25 cellular contexts compared by ENCODE assay signal in genomic region chr6:143772110-143772509, GRCh38.
A peak's percentile ranks its signal among the peaks of the same experiment; 100 is the strongest.
DNase-seq lines count a peak whose midpoint lies in the region; ATAC-seq and TF ChIP-seq lines count a peak whose summit lies in the region.
"Had no signal": no experiment of that assay in that cellular context is flagged by ENCODE, and none has a peak within 500 bp of the region (broad histone marks: within the 10 kb centered on the region; RNA-seq: fewer than 3 reads in every experiment).

No MANE protein-coding gene starts in this region.

- CTCF ChIA-PET in activated CD4-positive, alpha-beta T cell treated with anti-CD3 and anti-CD28 coated beads, Interleukin-2, amount 10 ng/mL, durations not matched to agents 7 days and 5 days (lab: Charles Lee) = no interaction called here
- CTCF ChIA-PET in activated CD4-positive, alpha-beta T cell treated with anti-CD3 and anti-CD28 coated beads for 36 hours (lab: Charles Lee) = no interaction called here

- no peak for ATAC-seq in activated CD4-positive, alpha-beta T cell treated with anti-CD3 and anti-CD28 coated beads for 36 hours
- ATAC-seq in GM19395 (IDR thresholded peaks at IDR 0.05; ENCODE audit: unreplicated experiment) = no peak
- ATAC-seq: GM12878, HCT116, T-helper 17 cell had no signal

- H3K4me1 ChIP-seq in muscle layer of duodenum (ENCODE audit: control insufficient read depth in 1 of 2, insufficient read depth in 2 of 2, low read length in 2 of 2) (peaks cover 7 to 29% of the 10 kb centered on the region in 2 donors), testis (peaks cover 32% of the 10 kb centered on the region)

- TF ChIP-seq CTCF in fibroblast of mammary gland (conservative IDR thresholded peaks at IDR 0.05; ENCODE audit: control insufficient read depth, insufficient read depth, low read depth, low read length) = no peak
- no peak for TF ChIP-seq CTCF in testis (IDR thresholded peaks at IDR 0.05)

- H3K27ac ChIP-seq in muscle layer of duodenum (ENCODE audit: low read length) (peak overlapping the region; percentile 74), testis (peak overlapping the region; percentile 26 to 59)
- H3K27ac ChIP-seq: 22Rv1, thoracic aorta had no signal

- intact Hi-C loops in activated CD4-positive, alpha-beta T cell treated with anti-CD3 and anti-CD28 coated beads, Interleukin-2, amount 10 ng/mL, durations not matched to agents 24 days and 14 days (cut with micrococcal nuclease) = no loop called here
- intact Hi-C loops in testis (cut with DNase I; ENCODE audit: low total_unique reads) = no loop called here
- intact Hi-C loops in activated CD4-positive, alpha-beta T cell treated with anti-CD3 and anti-CD28 coated beads for 36 hours (cut with DNase I, micrococcal nuclease) = no loop called here

- no peak overlapping the region for H3K4me3 Mint-ChIP-seq in activated CD4-positive, alpha-beta T cell treated with anti-CD3 and anti-CD28 coated beads, Interleukin-2, amount 10 ng/mL, durations not matched to agents 24 days and 14 days
- no peak overlapping the region for H3K4me3 Mint-ChIP-seq in activated CD4-positive, alpha-beta T cell treated with anti-CD3 and anti-CD28 coated beads, Interleukin-2, amount 10 ng/mL, durations not matched to agents 7 days and 5 days
- H3K4me3 Mint-ChIP-seq in activated CD4-positive, alpha-beta T cell treated with anti-CD3 and anti-CD28 coated beads for 36 hours = no peak overlapping the region
- H3K4me3 Mint-ChIP-seq: T-helper 17 cell had no signal

- peaks cover 39% of the 10 kb centered on the region for H3K36me3 Mint-ChIP-seq in activated CD4-positive, alpha-beta T cell treated with anti-CD3 and anti-CD28 coated beads, Interleukin-2, amount 10 ng/mL, durations not matched to agents 24 days and 14 days (ENCODE audit: low read depth)
- peaks cover 16% of the 10 kb centered on the region for H3K36me3 Mint-ChIP-seq in activated CD4-positive, alpha-beta T cell treated with anti-CD3 and anti-CD28 coated beads, Interleukin-2, amount 10 ng/mL, durations not matched to agents 7 days and 5 days (ENCODE audit: low read depth)
- peaks cover 18% of the 10 kb centered on the region for H3K36me3 Mint-ChIP-seq in activated CD4-positive, alpha-beta T cell treated with anti-CD3 and anti-CD28 coated beads for 36 hours (ENCODE audit: low read depth)

- H3K9me3 ChIP-seq in muscle layer of duodenum (ENCODE audit: control insufficient read depth in 1 of 2, low read length in 2 of 2) (no peaks in the 10 kb centered on the region), testis (no peaks in the 10 kb centered on the region)
- H3K9me3 ChIP-seq: adrenal gland, thoracic aorta had no signal

- peak; percentile 25 for DNase-seq in activated CD4-positive, alpha-beta T cell treated with anti-CD3 and anti-CD28 coated beads, Interleukin-2, amount 10 ng/mL, durations not matched to agents 24 days and 14 days
- no peak for DNase-seq in activated CD4-positive, alpha-beta T cell treated with anti-CD3 and anti-CD28 coated beads, Interleukin-2, amount 10 ng/mL, durations not matched to agents 7 days and 5 days
- peak; percentile 16 for DNase-seq in fibroblast of mammary gland (ENCODE audit: low read depth)
- DNase-seq in testis = no peak
- DNase-seq in activated CD4-positive, alpha-beta T cell treated with anti-CD3 and anti-CD28 coated beads for 36 hours = no peak
- DNase-seq in occipital lobe (lab: John Stamatoyannopoulos, UW) = no peak
- DNase-seq: adrenal gland; caudate nucleus; DMS 273 treated with DMSO at 0.1 percent for 48 hours; effector memory CD4-positive, alpha-beta T cell; GDM1; KG1; left cardiac atrium; NCI-H1092; NCI-H2081 treated with DMSO at 0.1 percent for 48 hours; NCI-H526; SHP77 treated with DMSO at 0.1 percent for 48 hours; stimulated activated CD4-positive, alpha-beta T cell treated with anti-CD3 and anti-CD28 coated beads, Interleukin-4, amount 100 ng/mL, for 24 hours; T-helper 17 cell had no signal

- H3K27ac Mint-ChIP-seq in activated CD4-positive, alpha-beta T cell treated with anti-CD3 and anti-CD28 coated beads, Interleukin-2, amount 10 ng/mL, durations not matched to agents 24 days and 14 days = no peak overlapping the region
- no peak overlapping the region for H3K27ac Mint-ChIP-seq in activated CD4-positive, alpha-beta T cell treated with anti-CD3 and anti-CD28 coated beads, Interleukin-2, amount 10 ng/mL, durations not matched to agents 7 days and 5 days
- H3K27ac Mint-ChIP-seq in activated CD4-positive, alpha-beta T cell treated with anti-CD3 and anti-CD28 coated beads for 36 hours = no peak overlapping the region
- H3K27ac Mint-ChIP-seq: T-helper 17 cell had no signal

- H3K27me3 Mint-ChIP-seq in activated CD4-positive, alpha-beta T cell treated with anti-CD3 and anti-CD28 coated beads, Interleukin-2, amount 10 ng/mL, durations not matched to agents 24 days and 14 days = no peaks in the 10 kb centered on the region
- H3K27me3 Mint-ChIP-seq in activated CD4-positive, alpha-beta T cell treated with anti-CD3 and anti-CD28 coated beads, Interleukin-2, amount 10 ng/mL, durations not matched to agents 7 days and 5 days = no peaks in the 10 kb centered on the region
- H3K27me3 Mint-ChIP-seq in activated CD4-positive, alpha-beta T cell treated with anti-CD3 and anti-CD28 coated beads for 36 hours = no peaks in the 10 kb centered on the region
- H3K27me3 Mint-ChIP-seq: T-helper 17 cell had no signal

- 41 to 60% methylated on average over 8 of the region's 8 CpGs for WGBS in testis, 2 donors

- H3K9me3 Mint-ChIP-seq in activated CD4-positive, alpha-beta T cell treated with anti-CD3 and anti-CD28 coated beads, Interleukin-2, amount 10 ng/mL, durations not matched to agents 24 days and 14 days = peaks cover 3% of the 10 kb centered on the region
- H3K9me3 Mint-ChIP-seq in activated CD4-positive, alpha-beta T cell treated with anti-CD3 and anti-CD28 coated beads, Interleukin-2, amount 10 ng/mL, durations not matched to agents 7 days and 5 days = peaks cover under 1% of the 10 kb centered on the region
- no peaks in the 10 kb centered on the region for H3K9me3 Mint-ChIP-seq in activated CD4-positive, alpha-beta T cell treated with anti-CD3 and anti-CD28 coated beads for 36 hours (ENCODE audit: low read depth)

- peaks cover 4% of the 10 kb centered on the region for H3K4me1 Mint-ChIP-seq in activated CD4-positive, alpha-beta T cell treated with anti-CD3 and anti-CD28 coated beads, Interleukin-2, amount 10 ng/mL, durations not matched to agents 24 days and 14 days
- H3K4me1 Mint-ChIP-seq in activated CD4-positive, alpha-beta T cell treated with anti-CD3 and anti-CD28 coated beads, Interleukin-2, amount 10 ng/mL, durations not matched to agents 7 days and 5 days = no peaks in the 10 kb centered on the region
- H3K4me1 Mint-ChIP-seq in activated CD4-positive, alpha-beta T cell treated with anti-CD3 and anti-CD28 coated beads for 36 hours = peaks cover 3% of the 10 kb centered on the region

- H3K27me3 ChIP-seq in muscle layer of duodenum (ENCODE audit: low read depth, low read length) (no peaks in the 10 kb centered on the region), testis (no peaks in the 10 kb centered on the region)
- H3K27me3 ChIP-seq: adrenal gland had no signal

- no peak overlapping the region for H3K4me3 ChIP-seq in fibroblast of mammary gland (ENCODE audit: control insufficient read depth, low read depth, low read length)
- no peak overlapping the region for H3K4me3 ChIP-seq in muscle layer of duodenum (ENCODE audit: low read depth in 1 of 2, low read length in 2 of 2)
- no peak overlapping the region for H3K4me3 ChIP-seq in testis
- H3K4me3 ChIP-seq: adrenal gland, GM12878, thoracic aorta had no signal

- POLR2A ChIA-PET in activated CD4-positive, alpha-beta T cell treated with anti-CD3 and anti-CD28 coated beads, Interleukin-2, amount 10 ng/mL, durations not matched to agents 7 days and 5 days (lab: Charles Lee) = no interaction called here
- POLR2A ChIA-PET in activated CD4-positive, alpha-beta T cell treated with anti-CD3 and anti-CD28 coated beads for 36 hours (lab: Charles Lee) = no interaction called here

- H3K36me3 ChIP-seq in muscle layer of duodenum (ENCODE audit: control insufficient read depth in 1 of 2, insufficient read depth in 2 of 2, low read length in 2 of 2) (peaks cover 4 to 12% of the 10 kb centered on the region in 2 donors), testis (ENCODE audit: low read depth, missing control alignments) (no peaks in the 10 kb centered on the region)
- H3K36me3 ChIP-seq: thoracic aorta had no signal

- TF ChIP-seq POLR2A in testis (IDR thresholded peaks at IDR 0.05) = no peak

Comparison
In these comparisons a context has a peak if more than half of its experiments do, and no peak if none do; other contexts are left out.
1. DNase-seq: peak in activated CD4-positive, alpha-beta T cell treated with anti-CD3 and anti-CD28 coated beads, Interleukin-2, amount 10 ng/mL, durations not matched to agents 24 days and 14 days (single experiment) and fibroblast of mammary gland (single experiment); none in activated CD4-positive, alpha-beta T cell treated with anti-CD3 and anti-CD28 coated beads, Interleukin-2, amount 10 ng/mL, durations not matched to agents 7 days and 5 days (single experiment), testis (single experiment), activated CD4-positive, alpha-beta T cell treated with anti-CD3 and anti-CD28 coated beads for 36 hours (single experiment) and occipital lobe (single experiment).